Comparison of ENCODE assay signal across 20 cellular contexts in the genomic region with DNA sequence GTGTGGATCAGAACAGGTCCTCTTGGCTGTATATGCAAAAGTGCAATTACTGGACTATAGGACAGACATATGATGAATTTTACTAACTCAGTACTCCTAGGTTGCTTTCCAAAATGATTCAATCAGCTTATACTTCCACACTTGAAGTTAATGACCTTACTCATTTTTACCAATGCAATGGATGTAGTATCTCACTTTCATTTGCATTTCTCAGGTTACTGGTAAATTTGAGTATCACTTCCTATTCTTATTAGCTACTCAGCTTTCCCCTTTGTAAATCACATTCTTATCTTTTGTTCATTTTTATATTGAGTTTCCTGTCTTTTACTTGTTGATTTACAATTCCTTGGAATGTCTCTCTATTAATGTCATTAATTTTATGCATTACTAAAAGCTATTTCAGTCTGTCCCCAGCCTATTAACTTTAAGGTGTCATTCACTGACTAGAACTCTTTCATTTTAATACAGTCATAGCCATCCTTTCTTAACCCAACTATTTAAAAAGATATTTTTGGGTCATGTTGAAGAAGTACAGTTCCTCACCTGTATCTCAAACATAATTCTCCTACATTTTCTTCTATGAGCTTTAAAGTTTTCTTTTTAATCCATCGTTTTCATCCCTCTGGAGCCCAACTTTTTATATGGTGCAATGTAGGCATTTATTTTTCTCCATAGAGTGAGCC.
A peak's percentile ranks its signal among the peaks of the same experiment; 100 is the strongest.
DNase-seq lines count a peak whose midpoint lies in the region; ATAC-seq and TF ChIP-seq lines count a peak whose summit lies in the region.
"Had no signal": no experiment of that assay in that cellular context is flagged by ENCODE, and none has a peak within 500 bp of the region (broad histone marks: within the 10 kb centered on the region; RNA-seq: fewer than 3 reads in every experiment).

No MANE protein-coding gene starts in this region.

- H3K4me1 Mint-ChIP-seq in progenitor cell of endocrine pancreas (ENCODE audit: low read depth), result peaks cover 4% of the 10 kb centered on the region
- peaks cover 6% of the 10 kb centered on the region for H3K4me1 Mint-ChIP-seq in activated naive CD8-positive, alpha-beta T cell treated with anti-CD3 and anti-CD28 coated beads, Interleukin-2, amount 50 U/mL, for 24 hours
- H3K4me1 Mint-ChIP-seq: activated CD4-positive, alpha-beta T cell treated with anti-CD3 and anti-CD28 coated beads, Interleukin-2, amount 10 ng/mL, durations not matched to agents 24 days and 14 days had no signal

- DNase-seq in progenitor cell of endocrine pancreas (ENCODE audit: low spot score, unreplicated experiment) (no peak), DMS153 (lab: John Stamatoyannopoulos, UW) (no peak), MG63 (no peak)
- no peak for DNase-seq in activated naive CD8-positive, alpha-beta T cell treated with anti-CD3 and anti-CD28 coated beads, Interleukin-2, amount 50 U/mL, for 24 hours
- DNase-seq: activated CD4-positive, alpha-beta T cell treated with anti-CD3 and anti-CD28 coated beads, Interleukin-2, amount 10 ng/mL, durations not matched to agents 24 days and 14 days; BE2C; DND-41; head of caudate nucleus; left lung; NCI-H226; PC-9; stimulated activated CD4-positive, alpha-beta T cell treated with anti-CD3 and anti-CD28 coated beads, Interleukin-4, amount 100 ng/mL, for 24 hours had no signal

- no peaks in the 10 kb centered on the region for H3K9me3 ChIP-seq in MG63
- H3K9me3 ChIP-seq: BE2C, breast epithelium, left lung had no signal

- TF ChIP-seq CTCF in progenitor cell of endocrine pancreas (IDR thresholded peaks at IDR 0.05; ENCODE audit: unreplicated experiment), result no peak

- no peak overlapping the region for H3K27ac Mint-ChIP-seq in progenitor cell of endocrine pancreas
- H3K27ac Mint-ChIP-seq in activated naive CD8-positive, alpha-beta T cell treated with anti-CD3 and anti-CD28 coated beads, Interleukin-2, amount 50 U/mL, for 24 hours, result no peak overlapping the region
- H3K27ac Mint-ChIP-seq: activated CD4-positive, alpha-beta T cell treated with anti-CD3 and anti-CD28 coated beads, Interleukin-2, amount 10 ng/mL, durations not matched to agents 24 days and 14 days; natural killer cell treated with Interleukin-12 subunit alpha and Interleukin-12 subunit beta and Interleukin-15 and Interleukin-18, amount 100 ng/mL, for 72 hours; stimulated activated naive CD8-positive, alpha-beta T cell treated with anti-CD3 and anti-CD28 coated beads, Interleukin-15, Interleukin-2, amounts not matched to agents 100 ng/mL and 50 ng/mL, for 24 hours; T-helper 1 cell treated with Interleukin-12 subunit alpha and Interleukin-12 subunit beta and Interleukin-4 antibody, amounts not matched to agents 30 μg/mL and 1 μg/mL, for 36 hours had no signal

- no peaks in the 10 kb centered on the region for H3K36me3 ChIP-seq in MG63
- H3K36me3 ChIP-seq: BE2C, breast epithelium, left lung had no signal

- peaks cover 52% of the 10 kb centered on the region for H3K27me3 ChIP-seq in MG63
- H3K27me3 ChIP-seq: breast epithelium, left lung had no signal

- H3K4me3 ChIP-seq in MG63, result no peak overlapping the region
- H3K4me3 ChIP-seq: breast epithelium, left lung, PC-9 had no signal

- H3K4me3 Mint-ChIP-seq in progenitor cell of endocrine pancreas (ENCODE audit: low read depth), result no peak overlapping the region
- H3K4me3 Mint-ChIP-seq in activated naive CD8-positive, alpha-beta T cell treated with anti-CD3 and anti-CD28 coated beads, Interleukin-2, amount 50 U/mL, for 24 hours, result no peak overlapping the region
- H3K4me3 Mint-ChIP-seq: activated CD4-positive, alpha-beta T cell treated with anti-CD3 and anti-CD28 coated beads, Interleukin-2, amount 10 ng/mL, durations not matched to agents 24 days and 14 days; natural killer cell treated with Interleukin-12 subunit alpha and Interleukin-12 subunit beta and Interleukin-15 and Interleukin-18, amount 100 ng/mL, for 72 hours; stimulated activated naive CD8-positive, alpha-beta T cell treated with anti-CD3 and anti-CD28 coated beads, Interleukin-15, Interleukin-2, amounts not matched to agents 100 ng/mL and 50 ng/mL, for 24 hours; T-helper 1 cell treated with Interleukin-12 subunit alpha and Interleukin-12 subunit beta and Interleukin-4 antibody, amounts not matched to agents 30 μg/mL and 1 μg/mL, for 36 hours had no signal

- ATAC-seq in GM18858 (IDR thresholded peaks at IDR 0.05; ENCODE audit: unreplicated experiment) (peak; percentile 95), GM21423 (IDR thresholded peaks at IDR 0.05; ENCODE audit: unreplicated experiment) (peak; percentile 91), HG02943 (IDR thresholded peaks at IDR 0.05; ENCODE audit: low read depth, unreplicated experiment) (peak; percentile 76), HG03469 (IDR thresholded peaks at IDR 0.05; ENCODE audit: unreplicated experiment) (peak; percentile 80)
- ATAC-seq in activated naive CD8-positive, alpha-beta T cell treated with anti-CD3 and anti-CD28 coated beads, Interleukin-2, amount 50 U/mL, for 24 hours, result no peak
- ATAC-seq: left lung; natural killer cell treated with Interleukin-12 subunit alpha and Interleukin-12 subunit beta and Interleukin-15 and Interleukin-18, amount 100 ng/mL, for 72 hours had no signal

- no peaks in the 10 kb centered on the region for H3K36me3 Mint-ChIP-seq in progenitor cell of endocrine pancreas (ENCODE audit: insufficient read depth)
- no peaks in the 10 kb centered on the region for H3K36me3 Mint-ChIP-seq in activated naive CD8-positive, alpha-beta T cell treated with anti-CD3 and anti-CD28 coated beads, Interleukin-2, amount 50 U/mL, for 24 hours (ENCODE audit: low read depth)
- H3K36me3 Mint-ChIP-seq: natural killer cell treated with Interleukin-12 subunit alpha and Interleukin-12 subunit beta and Interleukin-15 and Interleukin-18, amount 100 ng/mL, for 72 hours had no signal

- H3K9me3 Mint-ChIP-seq in progenitor cell of endocrine pancreas (ENCODE audit: low read depth), result no peaks in the 10 kb centered on the region
- no peaks in the 10 kb centered on the region for H3K9me3 Mint-ChIP-seq in activated naive CD8-positive, alpha-beta T cell treated with anti-CD3 and anti-CD28 coated beads, Interleukin-2, amount 50 U/mL, for 24 hours
- H3K9me3 Mint-ChIP-seq: activated CD4-positive, alpha-beta T cell treated with anti-CD3 and anti-CD28 coated beads, Interleukin-2, amount 10 ng/mL, durations not matched to agents 24 days and 14 days; natural killer cell treated with Interleukin-12 subunit alpha and Interleukin-12 subunit beta and Interleukin-15 and Interleukin-18, amount 100 ng/mL, for 72 hours; stimulated activated naive CD8-positive, alpha-beta T cell treated with anti-CD3 and anti-CD28 coated beads, Interleukin-15, Interleukin-2, amounts not matched to agents 100 ng/mL and 50 ng/mL, for 24 hours; T-helper 1 cell treated with Interleukin-12 subunit alpha and Interleukin-12 subunit beta and Interleukin-4 antibody, amounts not matched to agents 30 μg/mL and 1 μg/mL, for 36 hours had no signal

- H3K27me3 Mint-ChIP-seq in progenitor cell of endocrine pancreas, result no peaks in the 10 kb centered on the region
- H3K27me3 Mint-ChIP-seq in activated naive CD8-positive, alpha-beta T cell treated with anti-CD3 and anti-CD28 coated beads, Interleukin-2, amount 50 U/mL, for 24 hours, result peaks cover 16% of the 10 kb centered on the region
- H3K27me3 Mint-ChIP-seq: natural killer cell treated with Interleukin-12 subunit alpha and Interleukin-12 subunit beta and Interleukin-15 and Interleukin-18, amount 100 ng/mL, for 72 hours had no signal
